Comparison of ENCODE assay signal across 21 cellular contexts in the genomic region with DNA sequence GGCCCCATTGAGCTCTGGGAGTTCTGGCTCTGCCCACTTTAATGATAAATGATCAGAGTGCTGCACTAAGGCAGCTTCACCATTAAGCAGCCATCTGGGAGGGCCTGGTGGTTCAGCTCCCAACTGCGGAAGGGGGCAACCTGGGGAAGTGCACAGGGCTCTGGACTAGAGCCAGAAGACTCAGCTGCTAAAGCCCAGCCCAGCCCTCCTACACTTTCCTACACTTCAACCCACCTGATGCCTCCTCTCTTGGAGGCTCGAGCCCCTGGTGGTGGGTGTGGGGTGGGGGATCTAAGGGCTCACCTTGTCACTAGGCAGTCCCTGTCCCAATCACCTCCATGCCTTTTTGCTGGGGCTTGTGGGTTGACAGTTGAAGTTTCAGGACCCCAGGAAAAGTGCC.
A peak's percentile ranks its signal among the peaks of the same experiment; 100 is the strongest.
DNase-seq lines count a peak whose midpoint lies in the region; ATAC-seq and TF ChIP-seq lines count a peak whose summit lies in the region.
"Had no signal": no experiment of that assay in that cellular context is flagged by ENCODE, and none has a peak within 500 bp of the region (broad histone marks: within the 10 kb centered on the region; RNA-seq: fewer than 3 reads in every experiment).

No MANE protein-coding gene starts in this region.

- H3K4me2 ChIP-seq in BLaER1, result peak overlapping the region; percentile 78
- H3K4me2 ChIP-seq: A549, SK-N-SH had no signal

- no peak for ATAC-seq in activated CD8-positive, alpha-beta T cell treated with anti-CD3 and anti-CD28 coated beads, Interleukin-2, amount 10 ng/mL, durations not matched to agents 7 days and 5 days
- no peak for ATAC-seq in activated CD8-positive, alpha-beta T cell treated with anti-CD3 and anti-CD28 coated beads for 36 hours
- no peak for ATAC-seq in GM21786 (IDR thresholded peaks at IDR 0.05; ENCODE audit: unreplicated experiment)
- no peak for ATAC-seq in HG03280 (IDR thresholded peaks at IDR 0.05; ENCODE audit: unreplicated experiment)
- ATAC-seq: A549, psoas muscle had no signal

- H3K9ac ChIP-seq in BLaER1, result no peak overlapping the region
- H3K9ac ChIP-seq: SK-N-SH had no signal

- CTCF ChIA-PET in activated CD8-positive, alpha-beta T cell treated with anti-CD3 and anti-CD28 coated beads, Interleukin-2, amount 10 ng/mL, durations not matched to agents 7 days and 5 days (lab: Charles Lee), result no interaction called here
- CTCF ChIA-PET in activated CD8-positive, alpha-beta T cell treated with anti-CD3 and anti-CD28 coated beads for 36 hours (lab: Charles Lee), result no interaction called here

- no peaks in the 10 kb centered on the region for H3K4me1 Mint-ChIP-seq in activated CD8-positive, alpha-beta T cell treated with anti-CD3 and anti-CD28 coated beads, Interleukin-2, amount 10 ng/mL, durations not matched to agents 7 days and 5 days (ENCODE audit: low read depth)
- peaks cover 8% of the 10 kb centered on the region for H3K4me1 Mint-ChIP-seq in activated CD8-positive, alpha-beta T cell treated with anti-CD3 and anti-CD28 coated beads for 36 hours (ENCODE audit: low read depth)
- no peaks in the 10 kb centered on the region for H3K4me1 Mint-ChIP-seq in osteocyte (ENCODE audit: unreplicated experiment)

- no peak overlapping the region for H3K27ac Mint-ChIP-seq in activated CD8-positive, alpha-beta T cell treated with anti-CD3 and anti-CD28 coated beads, Interleukin-2, amount 10 ng/mL, durations not matched to agents 7 days and 5 days
- H3K27ac Mint-ChIP-seq in activated CD8-positive, alpha-beta T cell treated with anti-CD3 and anti-CD28 coated beads for 36 hours, result no peak overlapping the region
- no peak overlapping the region for H3K27ac Mint-ChIP-seq in osteocyte (ENCODE audit: unreplicated experiment)
- H3K27ac Mint-ChIP-seq: brain; stimulated activated naive CD8-positive, alpha-beta T cell treated with anti-CD3 and anti-CD28 coated beads, Interleukin-15, Interleukin-2, amounts not matched to agents 100 ng/mL and 50 ng/mL, for 24 hours; T-helper 1 cell treated with Interleukin-12 subunit alpha and Interleukin-12 subunit beta and Interleukin-4 antibody, amounts not matched to agents 30 μg/mL and 1 μg/mL, for 36 hours had no signal

- H3K4me1 ChIP-seq in BLaER1, result peaks cover 39% of the 10 kb centered on the region
- H3K4me1 ChIP-seq: psoas muscle, tibial artery had no signal

- 0 out of 2 replicates have a peak, but pooled peaks cover 5% of the 10 kb centered on the region for H3K9me3 ChIP-seq in BLaER1
- H3K9me3 ChIP-seq: neutrophil, psoas muscle, SK-N-SH, tibial artery had no signal

- intact Hi-C loops in activated CD8-positive, alpha-beta T cell treated with anti-CD3 and anti-CD28 coated beads for 36 hours (cut with micrococcal nuclease), result no loop called here

- peaks cover 31% of the 10 kb centered on the region for H4K20me1 ChIP-seq in BLaER1

- no peak overlapping the region for H3K27ac ChIP-seq in BLaER1
- H3K27ac ChIP-seq: A549, neutrophil, psoas muscle, tibial artery had no signal

- TF ChIP-seq CTCF in activated CD8-positive, alpha-beta T cell treated with anti-CD3 and anti-CD28 coated beads for 36 hours (IDR thresholded peaks at IDR 0.05), result no peak
- TF ChIP-seq CTCF in osteocyte (IDR thresholded peaks at IDR 0.05), result no peak

- no peaks in the 10 kb centered on the region for H3K27me3 Mint-ChIP-seq in activated CD8-positive, alpha-beta T cell treated with anti-CD3 and anti-CD28 coated beads, Interleukin-2, amount 10 ng/mL, durations not matched to agents 7 days and 5 days (ENCODE audit: low read depth)
- no peaks in the 10 kb centered on the region for H3K27me3 Mint-ChIP-seq in activated CD8-positive, alpha-beta T cell treated with anti-CD3 and anti-CD28 coated beads for 36 hours
- peaks cover 12% of the 10 kb centered on the region for H3K27me3 Mint-ChIP-seq in osteocyte (ENCODE audit: unreplicated experiment)
- H3K27me3 Mint-ChIP-seq: stimulated activated naive CD8-positive, alpha-beta T cell treated with anti-CD3 and anti-CD28 coated beads, Interleukin-15, Interleukin-2, amounts not matched to agents 100 ng/mL and 50 ng/mL, for 24 hours had no signal

- POLR2A ChIA-PET in activated CD8-positive, alpha-beta T cell treated with anti-CD3 and anti-CD28 coated beads, Interleukin-2, amount 10 ng/mL, durations not matched to agents 7 days and 5 days (lab: Charles Lee), result no interaction called here
- POLR2A ChIA-PET in activated CD8-positive, alpha-beta T cell treated with anti-CD3 and anti-CD28 coated beads for 36 hours (lab: Charles Lee), result no interaction called here

- no peak overlapping the region for H3K4me3 ChIP-seq in BLaER1
- H3K4me3 ChIP-seq: A549, psoas muscle, tibial artery had no signal

- peaks cover 7% of the 10 kb centered on the region for H3K9me3 Mint-ChIP-seq in activated CD8-positive, alpha-beta T cell treated with anti-CD3 and anti-CD28 coated beads, Interleukin-2, amount 10 ng/mL, durations not matched to agents 7 days and 5 days (ENCODE audit: insufficient read depth)
- H3K9me3 Mint-ChIP-seq in activated CD8-positive, alpha-beta T cell treated with anti-CD3 and anti-CD28 coated beads for 36 hours, result peaks cover 3% of the 10 kb centered on the region
- no peaks in the 10 kb centered on the region for H3K9me3 Mint-ChIP-seq in osteocyte (ENCODE audit: unreplicated experiment)
- H3K9me3 Mint-ChIP-seq: stimulated activated naive CD8-positive, alpha-beta T cell treated with anti-CD3 and anti-CD28 coated beads, Interleukin-15, Interleukin-2, amounts not matched to agents 100 ng/mL and 50 ng/mL, for 24 hours had no signal

- H3K36me3 ChIP-seq in BLaER1, result peaks cover 17% of the 10 kb centered on the region; the same call in 1 of the 2 replicates
- H3K36me3 ChIP-seq: neutrophil, tibial artery had no signal

- H3K27me3 ChIP-seq in BLaER1, result no peaks in the 10 kb centered on the region
- H3K27me3 ChIP-seq: neutrophil, tibial artery had no signal

- peaks cover 30% of the 10 kb centered on the region for H3K36me3 Mint-ChIP-seq in activated CD8-positive, alpha-beta T cell treated with anti-CD3 and anti-CD28 coated beads, Interleukin-2, amount 10 ng/mL, durations not matched to agents 7 days and 5 days (ENCODE audit: low read depth)
- peaks cover 2% of the 10 kb centered on the region for H3K36me3 Mint-ChIP-seq in activated CD8-positive, alpha-beta T cell treated with anti-CD3 and anti-CD28 coated beads for 36 hours (ENCODE audit: low read depth)
- H3K36me3 Mint-ChIP-seq in osteocyte (ENCODE audit: unreplicated experiment), result no peaks in the 10 kb centered on the region
- H3K36me3 Mint-ChIP-seq: brain had no signal

- H3K4me3 Mint-ChIP-seq in activated CD8-positive, alpha-beta T cell treated with anti-CD3 and anti-CD28 coated beads, Interleukin-2, amount 10 ng/mL, durations not matched to agents 7 days and 5 days, result no peak overlapping the region
- no peak overlapping the region for H3K4me3 Mint-ChIP-seq in activated CD8-positive, alpha-beta T cell treated with anti-CD3 and anti-CD28 coated beads for 36 hours
- no peak overlapping the region for H3K4me3 Mint-ChIP-seq in osteocyte (ENCODE audit: unreplicated experiment)
- H3K4me3 Mint-ChIP-seq: brain; stimulated activated naive CD8-positive, alpha-beta T cell treated with anti-CD3 and anti-CD28 coated beads, Interleukin-15, Interleukin-2, amounts not matched to agents 100 ng/mL and 50 ng/mL, for 24 hours; T-helper 1 cell treated with Interleukin-12 subunit alpha and Interleukin-12 subunit beta and Interleukin-4 antibody, amounts not matched to agents 30 μg/mL and 1 μg/mL, for 36 hours had no signal

- DNase-seq in activated CD8-positive, alpha-beta T cell treated with anti-CD3 and anti-CD28 coated beads, Interleukin-2, amount 10 ng/mL, durations not matched to agents 7 days and 5 days, result peak; percentile 19
- DNase-seq in activated CD8-positive, alpha-beta T cell treated with anti-CD3 and anti-CD28 coated beads for 36 hours, result no peak
- DNase-seq in NCI-H524 (lab: John Stamatoyannopoulos, UW), result peak; percentile 26 to 31
- peak; percentile 71 for DNase-seq in osteocyte (ENCODE audit: extremely low spot score, unreplicated experiment)
- DNase-seq in NCI-H2227 (lab: John Stamatoyannopoulos, UW; ENCODE audit: unreplicated experiment), result no peak
- DNase-seq: activated CD4-positive, alpha-beta T cell treated with anti-CD3 and anti-CD28 coated beads for 1 hour; IMR-90; mesendoderm; NCI-H1092; NCI-H2029 treated with DMSO at 0.1 percent for 48 hours; psoas muscle; SK-N-SH had no signal

Comparison
In these comparisons a context has a peak if more than half of its experiments do, and no peak if none do; other contexts are left out.
1. DNase-seq: peak in activated CD8-positive, alpha-beta T cell treated with anti-CD3 and anti-CD28 coated beads, Interleukin-2, amount 10 ng/mL, durations not matched to agents 7 days and 5 days (single experiment), NCI-H524 (2 of 2) and osteocyte (single experiment); none in activated CD8-positive, alpha-beta T cell treated with anti-CD3 and anti-CD28 coated beads for 36 hours (single experiment) and NCI-H2227 (single experiment).